26 cellular contexts compared by ENCODE assay signal in genomic region chr11:6738590-6738989, GRCh38. TPM values are rescaled to one million over a fixed set of nuclear protein-coding genes. Genes with fewer than 3 reads are reported as not detected.
DNase-seq lines count a peak whose midpoint lies in the region; ATAC-seq and TF ChIP-seq lines count a peak whose summit lies in the region.
"Had no signal": no experiment of that assay in that cellular context is flagged by ENCODE, and none has a peak within 500 bp of the region (broad histone marks: within the 10 kb centered on the region; RNA-seq: fewer than 3 reads in every experiment).

No MANE protein-coding gene starts in this region.

- no peaks in the 10 kb centered on the region for H3K27me3 Mint-ChIP-seq in activated CD8-positive, alpha-beta memory T cell treated with anti-CD3 and anti-CD28 coated beads, Interleukin-2, amount 10 ng/mL, durations not matched to agents 7 days and 5 days
- no peaks in the 10 kb centered on the region for H3K27me3 Mint-ChIP-seq in CD8-positive, alpha-beta T cell (ENCODE audit: low read depth)
- no peaks in the 10 kb centered on the region for H3K27me3 Mint-ChIP-seq in activated T-helper 2 cell treated with anti-CD3 and anti-CD28 coated beads, Interferon-gamma antibody, Interleukin-2, Interleukin-4, amounts not matched to agents 10 μg/mL and 5 μg/mL and 100 μg/mL, durations not matched to agents 14 hours and 24 hours and 36 hours (ENCODE audit: low read depth)
- H3K27me3 Mint-ChIP-seq in naive thymus-derived CD8-positive, alpha-beta T cell = no peaks in the 10 kb centered on the region
- H3K27me3 Mint-ChIP-seq in endodermal cell (ENCODE audit: insufficient read depth) = no peaks in the 10 kb centered on the region
- H3K27me3 Mint-ChIP-seq: memory B cell had no signal

- TF ChIP-seq EP300 in stomach (IDR thresholded peaks at IDR 0.05) = no peak

- peaks cover 54% of the 10 kb centered on the region for H3K36me3 Mint-ChIP-seq in activated CD8-positive, alpha-beta memory T cell treated with anti-CD3 and anti-CD28 coated beads, Interleukin-2, amount 10 ng/mL, durations not matched to agents 7 days and 5 days
- peaks cover 71% of the 10 kb centered on the region for H3K36me3 Mint-ChIP-seq in CD8-positive, alpha-beta T cell
- peaks cover 70% of the 10 kb centered on the region for H3K36me3 Mint-ChIP-seq in activated T-helper 2 cell treated with anti-CD3 and anti-CD28 coated beads, Interferon-gamma antibody, Interleukin-2, Interleukin-4, amounts not matched to agents 10 μg/mL and 5 μg/mL and 100 μg/mL, durations not matched to agents 14 hours and 24 hours and 36 hours (ENCODE audit: low read depth)
- peaks cover 9 to 66% (median 19%) of the 10 kb centered on the region in 3 donors for H3K36me3 Mint-ChIP-seq in naive thymus-derived CD8-positive, alpha-beta T cell
- H3K36me3 Mint-ChIP-seq in endodermal cell (ENCODE audit: low read depth) = no peaks in the 10 kb centered on the region

- no peaks in the 10 kb centered on the region for H3K27me3 ChIP-seq in CD8-positive, alpha-beta T cell (ENCODE audit: insufficient read depth, low read length)
- no peaks in the 10 kb centered on the region for H3K27me3 ChIP-seq in stomach
- H3K27me3 ChIP-seq in endodermal cell (ENCODE audit: control insufficient read depth, insufficient read depth, low read length, poor library complexity, severe bottlenecking) = no peaks in the 10 kb centered on the region
- H3K27me3 ChIP-seq: tibial nerve had no signal

- no peak for ATAC-seq in activated CD8-positive, alpha-beta memory T cell treated with anti-CD3 and anti-CD28 coated beads, Interleukin-2, amount 10 ng/mL, durations not matched to agents 7 days and 5 days
- no peak for ATAC-seq in CD8-positive, alpha-beta T cell
- ATAC-seq in naive thymus-derived CD8-positive, alpha-beta T cell = no peak

- WGBS in stomach, 5 donors = 86 to 95% (median 89%) methylated on average over 1 of the region's 1 CpG
- WGBS in endodermal cell (ENCODE audit: insufficient coverage in 1 of 2, insufficient read length in 1 of 2), 2 experiments = 100% methylated on average over 1 of the region's 1 CpG; no CpG with 5 or more reads in 1 of the 2 experiments

- peaks cover 86% of the 10 kb centered on the region for H3K4me1 Mint-ChIP-seq in activated CD8-positive, alpha-beta memory T cell treated with anti-CD3 and anti-CD28 coated beads, Interleukin-2, amount 10 ng/mL, durations not matched to agents 7 days and 5 days
- peaks cover 90% of the 10 kb centered on the region for H3K4me1 Mint-ChIP-seq in CD8-positive, alpha-beta T cell (ENCODE audit: low read depth)
- H3K4me1 Mint-ChIP-seq in activated T-helper 2 cell treated with anti-CD3 and anti-CD28 coated beads, Interferon-gamma antibody, Interleukin-2, Interleukin-4, amounts not matched to agents 10 μg/mL and 5 μg/mL and 100 μg/mL, durations not matched to agents 14 hours and 24 hours and 36 hours (ENCODE audit: low read depth) = peaks cover 74% of the 10 kb centered on the region
- H3K4me1 Mint-ChIP-seq in naive thymus-derived CD8-positive, alpha-beta T cell = peaks cover 48 to 92% (median 81%) of the 10 kb centered on the region in 4 donors
- H3K4me1 Mint-ChIP-seq in endodermal cell = no peaks in the 10 kb centered on the region

- no peaks in the 10 kb centered on the region for H3K9me3 Mint-ChIP-seq in activated CD8-positive, alpha-beta memory T cell treated with anti-CD3 and anti-CD28 coated beads, Interleukin-2, amount 10 ng/mL, durations not matched to agents 7 days and 5 days (ENCODE audit: low read depth)
- H3K9me3 Mint-ChIP-seq in CD8-positive, alpha-beta T cell = no peaks in the 10 kb centered on the region
- H3K9me3 Mint-ChIP-seq in activated T-helper 2 cell treated with anti-CD3 and anti-CD28 coated beads, Interferon-gamma antibody, Interleukin-2, Interleukin-4, amounts not matched to agents 10 μg/mL and 5 μg/mL and 100 μg/mL, durations not matched to agents 14 hours and 24 hours and 36 hours = no peaks in the 10 kb centered on the region
- H3K9me3 Mint-ChIP-seq in naive thymus-derived CD8-positive, alpha-beta T cell = no peaks in the 10 kb centered on the region
- H3K9me3 Mint-ChIP-seq in endodermal cell = no peaks in the 10 kb centered on the region
- H3K9me3 Mint-ChIP-seq: memory B cell had no signal

- POLR2A ChIA-PET in CD8-positive, alpha-beta T cell (lab: Charles Lee) = interaction anchor here (1.5 to 3.7 kb wide), 5 partner anchors 7 to 126 kb away, joined by 3 to 20 read pairs (median 4); partner anchors contain the start of gene TAF10
- POLR2A ChIA-PET in naive thymus-derived CD8-positive, alpha-beta T cell (lab: Charles Lee) = interaction anchor here (0.7 to 3.4 kb wide), 4 partner anchors 8 to 18 kb away, joined by 3 to 16 read pairs (median 3); no protein-coding TSS in a partner anchor

- H3K27ac Mint-ChIP-seq in activated CD8-positive, alpha-beta memory T cell treated with anti-CD3 and anti-CD28 coated beads, Interleukin-2, amount 10 ng/mL, durations not matched to agents 7 days and 5 days = peak overlapping the region; percentile 64
- H3K27ac Mint-ChIP-seq in CD8-positive, alpha-beta T cell = peak overlapping the region; percentile 87
- H3K27ac Mint-ChIP-seq in activated T-helper 2 cell treated with anti-CD3 and anti-CD28 coated beads, Interferon-gamma antibody, Interleukin-2, Interleukin-4, amounts not matched to agents 10 μg/mL and 5 μg/mL and 100 μg/mL, durations not matched to agents 14 hours and 24 hours and 36 hours = peak overlapping the region; percentile 26
- H3K27ac Mint-ChIP-seq in naive thymus-derived CD8-positive, alpha-beta T cell = peak overlapping the region; percentile 74 to 93 (median 86)
- no peak overlapping the region for H3K27ac Mint-ChIP-seq in endodermal cell

- TF ChIP-seq POLR2A in stomach (IDR thresholded peaks at IDR 0.05) = no peak

- CTCF ChIA-PET in activated CD8-positive, alpha-beta memory T cell treated with anti-CD3 and anti-CD28 coated beads, Interleukin-2, amount 10 ng/mL, durations not matched to agents 7 days and 5 days (lab: Charles Lee) = interaction anchor here (0.7 to 17.1 kb wide), 8 partner anchors 10 to 360 kb away, joined by 3 to 357 read pairs (median 4); no protein-coding TSS in a partner anchor
- CTCF ChIA-PET in CD8-positive, alpha-beta T cell (lab: Charles Lee) = interaction anchor here (0.7 to 16.6 kb wide), 18 partner anchors 9 to 239 kb away, joined by 3 to 447 read pairs (median 6); no protein-coding TSS in a partner anchor

- H3K4me3 Mint-ChIP-seq in activated CD8-positive, alpha-beta memory T cell treated with anti-CD3 and anti-CD28 coated beads, Interleukin-2, amount 10 ng/mL, durations not matched to agents 7 days and 5 days = no peak overlapping the region
- peak overlapping the region; percentile 23 for H3K4me3 Mint-ChIP-seq in CD8-positive, alpha-beta T cell
- H3K4me3 Mint-ChIP-seq in activated T-helper 2 cell treated with anti-CD3 and anti-CD28 coated beads, Interferon-gamma antibody, Interleukin-2, Interleukin-4, amounts not matched to agents 10 μg/mL and 5 μg/mL and 100 μg/mL, durations not matched to agents 14 hours and 24 hours and 36 hours (ENCODE audit: low read depth) = no peak overlapping the region
- peak overlapping the region in 8 of 10 donors; percentile 21 to 64 (median 32) for H3K4me3 Mint-ChIP-seq in naive thymus-derived CD8-positive, alpha-beta T cell
- no peak overlapping the region for H3K4me3 Mint-ChIP-seq in endodermal cell
- H3K4me3 Mint-ChIP-seq: memory B cell had no signal

- H3K4me1 ChIP-seq in CD8-positive, alpha-beta T cell (ENCODE audit: insufficient read depth, low read length) = peaks cover 85% of the 10 kb centered on the region
- no peaks in the 10 kb centered on the region for H3K4me1 ChIP-seq in stomach
- H3K4me1 ChIP-seq in endodermal cell (ENCODE audit: control insufficient read depth, insufficient read depth, low read length) = no peaks in the 10 kb centered on the region

- TF ChIP-seq CTCF in CD8-positive, alpha-beta T cell (IDR thresholded peaks at IDR 0.05) = no peak
- TF ChIP-seq CTCF in stomach (IDR thresholded peaks at IDR 0.05) (no peak), endodermal cell (conservative IDR thresholded peaks at IDR 0.05) (no peak)

- no peak overlapping the region for H3K4me3 ChIP-seq in CD8-positive, alpha-beta T cell (ENCODE audit: low read depth, low read length)
- H3K4me3 ChIP-seq in stomach (no peak overlapping the region), endodermal cell (ENCODE audit: low read length) (no peak overlapping the region)
- H3K4me3 ChIP-seq: K562, tibial nerve had no signal

- H3K9me3 ChIP-seq in CD8-positive, alpha-beta T cell (ENCODE audit: low read length) = no peaks in the 10 kb centered on the region
- H3K9me3 ChIP-seq in stomach (no peaks in the 10 kb centered on the region), endodermal cell (ENCODE audit: control insufficient read depth, low read length) (no peaks in the 10 kb centered on the region)

- no peaks in the 10 kb centered on the region for H3K36me3 ChIP-seq in CD8-positive, alpha-beta T cell (ENCODE audit: insufficient read depth, low read length)
- peaks cover 0 to 5% (median 0%) of the 10 kb centered on the region in 4 donors for H3K36me3 ChIP-seq in stomach
- no peaks in the 10 kb centered on the region for H3K36me3 ChIP-seq in endodermal cell (ENCODE audit: control insufficient read depth, insufficient read depth, low read length)
- H3K36me3 ChIP-seq: tibial nerve had no signal

- H3K9ac ChIP-seq in endodermal cell (ENCODE audit: extremely low read depth, low read length, poor library complexity, severe bottlenecking) = no peak overlapping the region

- intact Hi-C loops in CD8-positive, alpha-beta T cell (cut with DNase I, micrococcal nuclease) = loop anchor here (1.0 to 5.0 kb wide), 2 partner anchors 19 to 126 kb away; partner anchors contain the start of gene TAF10 (in 1 of the 2)
- intact Hi-C loops in activated T-helper 2 cell treated with anti-CD3 and anti-CD28 coated beads, Interferon-gamma antibody, Interleukin-2, Interleukin-4, amounts not matched to agents 10 μg/mL and 5 μg/mL and 100 μg/mL, durations not matched to agents 14 hours and 24 hours and 36 hours (cut with micrococcal nuclease) = loop anchor here (1.0 kb wide), 1 partner anchor 19 kb away; no protein-coding TSS in a partner anchor
- intact Hi-C loops in stomach (cut with DNase I; ENCODE audit: low total_unique reads) = no loop called here

- no peak for DNase-seq in activated CD8-positive, alpha-beta memory T cell treated with anti-CD3 and anti-CD28 coated beads, Interleukin-2, amount 10 ng/mL, durations not matched to agents 7 days and 5 days
- DNase-seq in activated CD8-positive, alpha-beta memory T cell treated with anti-CD3 and anti-CD28 coated beads for 24 hours = no peak
- DNase-seq in CD8-positive, alpha-beta T cell = no peak
- no peak for DNase-seq in activated T-helper 2 cell treated with anti-CD3 and anti-CD28 coated beads, Interferon-gamma antibody, Interleukin-2, Interleukin-4, amounts not matched to agents 10 μg/mL and 5 μg/mL and 100 μg/mL, durations not matched to agents 14 hours and 24 hours and 36 hours (ENCODE audit: low spot score)
- no peak for DNase-seq in naive thymus-derived CD8-positive, alpha-beta T cell
- DNase-seq in stomach = no peak
- no peak for DNase-seq in cerebellar cortex (ENCODE audit: low spot score)
- no peak for DNase-seq in endodermal cell
- DNase-seq: cortex of kidney, DMS153, NCI-H1105, NCI-H187 treated with DMSO at 0.1 percent for 48 hours, NCI-H2171 had no signal

- H3K27ac ChIP-seq in CD8-positive, alpha-beta T cell (ENCODE audit: low read depth, low read length) = no peak overlapping the region
- H3K27ac ChIP-seq in stomach (no peak overlapping the region), endodermal cell (ENCODE audit: low read depth, low read length) (no peak overlapping the region)
- H3K27ac ChIP-seq: RWPE1, tibial nerve had no signal

RNA-seq across cellular contexts. Expression of gene OR2AG2, which starts 33.2 kb away (rescaled TPM):
- total RNA-seq in activated CD8-positive, alpha-beta memory T cell treated with anti-CD3 and anti-CD28 coated beads, Interleukin-2, amount 10 ng/mL, durations not matched to agents 7 days and 5 days = not detected
- not detected for total RNA-seq in CD8-positive, alpha-beta T cell
- 0.34 and 0.60 TPM in 2 replicates for total RNA-seq in activated T-helper 2 cell treated with anti-CD3 and anti-CD28 coated beads, Interferon-gamma antibody, Interleukin-2, Interleukin-4, amounts not matched to agents 10 μg/mL and 5 μg/mL and 100 μg/mL, durations not matched to agents 14 hours and 24 hours and 36 hours
- not detected for total RNA-seq in naive thymus-derived CD8-positive, alpha-beta T cell
- polyA plus RNA-seq in naive thymus-derived CD8-positive, alpha-beta T cell = not detected
- total RNA-seq in stomach (under 1 TPM in 2 of 5 donors, not detected in 3; 0.29 to 0.55 TPM), endodermal cell (under 1 TPM; 0.20 to 0.68 TPM)
- polyA plus RNA-seq in stomach = not detected
- 0.14 TPM for polyA plus RNA-seq in endodermal cell (2013, experiment 1 of 2)
- polyA plus RNA-seq in endodermal cell (2013, experiment 2 of 2) = not detected
- total RNA-seq: A673, cardiac septum, left lobe of liver, M059J, right cardiac atrium had no signal
- polyA plus RNA-seq: right cardiac atrium had no signal

RNA-seq across cellular contexts. Expression of gene OR2AG1, which starts 44.2 kb away (rescaled TPM):
- not detected for total RNA-seq in activated CD8-positive, alpha-beta memory T cell treated with anti-CD3 and anti-CD28 coated beads, Interleukin-2, amount 10 ng/mL, durations not matched to agents 7 days and 5 days
- not detected for total RNA-seq in CD8-positive, alpha-beta T cell
- total RNA-seq in activated T-helper 2 cell treated with anti-CD3 and anti-CD28 coated beads, Interferon-gamma antibody, Interleukin-2, Interleukin-4, amounts not matched to agents 10 μg/mL and 5 μg/mL and 100 μg/mL, durations not matched to agents 14 hours and 24 hours and 36 hours = not detected in 2 replicates
- not detected for total RNA-seq in naive thymus-derived CD8-positive, alpha-beta T cell
- not detected for polyA plus RNA-seq in naive thymus-derived CD8-positive, alpha-beta T cell
- under 1 TPM in 1 of 5 donors, not detected in 4; under 0.01 TPM for total RNA-seq in stomach
- not detected for polyA plus RNA-seq in stomach
- not detected for total RNA-seq in endodermal cell
- not detected for polyA plus RNA-seq in endodermal cell (2013, experiment 1 of 2)
- polyA plus RNA-seq in endodermal cell (2013, experiment 2 of 2) = not detected
- total RNA-seq: A673, cardiac septum, K562, left lobe of liver, M059J, NCI-H460, posterior vena cava, right cardiac atrium, SK-MEL-5, tibial nerve had no signal
- polyA plus RNA-seq: esophagus, right cardiac atrium had no signal

RNA-seq across cellular contexts. Expression of gene MRPL17, which starts 55.5 kb away (rescaled TPM):
- total RNA-seq in activated CD8-positive, alpha-beta memory T cell treated with anti-CD3 and anti-CD28 coated beads, Interleukin-2, amount 10 ng/mL, durations not matched to agents 7 days and 5 days = 10 to 100 TPM; 69.4 to 81.0 TPM
- total RNA-seq in CD8-positive, alpha-beta T cell = 10 to 100 TPM; 11.2 to 12.0 TPM
- 103 and 108 TPM in 2 replicates for total RNA-seq in activated T-helper 2 cell treated with anti-CD3 and anti-CD28 coated beads, Interferon-gamma antibody, Interleukin-2, Interleukin-4, amounts not matched to agents 10 μg/mL and 5 μg/mL and 100 μg/mL, durations not matched to agents 14 hours and 24 hours and 36 hours
- total RNA-seq in naive thymus-derived CD8-positive, alpha-beta T cell = 10 to 100 TPM; 27.5 to 30.1 TPM
- 10 to 100 TPM; 16.2 to 23.6 (median 16.5) TPM for polyA plus RNA-seq in naive thymus-derived CD8-positive, alpha-beta T cell
- 100 to 1,000 TPM in 1 of 5 donors, 10 to 100 TPM in 3, 1 to 10 TPM in 1; 9.0 to 148 (median 20.4) TPM for total RNA-seq in stomach
- 10 to 100 TPM; 43.2 to 52.2 (median 49.4) TPM for polyA plus RNA-seq in stomach
- total RNA-seq in endodermal cell = 10 to 100 TPM; 57.6 to 72.6 TPM
- polyA plus RNA-seq in endodermal cell (2013, experiment 1 of 2) = 41.0 TPM
- polyA plus RNA-seq in endodermal cell (2013, experiment 2 of 2) = 40.0 TPM

Comparison
In these comparisons a context has a peak if more than half of its experiments do, and no peak if none do; other contexts are left out.
1. H3K4me3 Mint-ChIP-seq: peak in CD8-positive, alpha-beta T cell (single experiment) and naive thymus-derived CD8-positive, alpha-beta T cell (8 of 10); none in activated CD8-positive, alpha-beta memory T cell treated with anti-CD3 and anti-CD28 coated beads, Interleukin-2, amount 10 ng/mL, durations not matched to agents 7 days and 5 days (single experiment), activated T-helper 2 cell treated with anti-CD3 and anti-CD28 coated beads, Interferon-gamma antibody, Interleukin-2, Interleukin-4, amounts not matched to agents 10 μg/mL and 5 μg/mL and 100 μg/mL, durations not matched to agents 14 hours and 24 hours and 36 hours (single experiment) and endodermal cell (single experiment).